In genomic region chr3:106688463-106688862, GRCh38 we compare ENCODE assay signal across 1 cellular context.
TF ChIP-seq lines count a peak whose summit lies in the region.

No MANE protein-coding gene starts in this region.

TF ChIP-seq in HepG2, 621 proteins besides CTCF, POLR2A, EP300 and RAD21 (continued from another document):
- TF ChIP-seq DZIP1 (CRISPR knock-in tag; IDR thresholded peaks at IDR 0.05), result no peak
- TF ChIP-seq ZNF558 (CRISPR knock-in tag; IDR thresholded peaks at IDR 0.05; ENCODE audit: borderline replicate concordance), result no peak
- no peak for TF ChIP-seq ZKSCAN1 (IDR thresholded peaks at IDR 0.05; ENCODE audit: low read length)
- TF ChIP-seq TCF7 (IDR thresholded peaks at IDR 0.05; ENCODE audit: low read depth), result peak; percentile 52
- TF ChIP-seq FOXA3 (CRISPR knock-in tag; IDR thresholded peaks at IDR 0.05), result peak; percentile 39; the same call in 1 of the 2 replicates
- peak; percentile 34; the same call in 1 of the 2 replicates for TF ChIP-seq AHDC1 (CRISPR knock-in tag; IDR thresholded peaks at IDR 0.05; ENCODE audit: borderline replicate concordance)
- no peak for TF ChIP-seq ZNF639 (CRISPR knock-in tag; conservative IDR thresholded peaks at IDR 0.05)
- no peak for TF ChIP-seq MYPOP (CRISPR knock-in tag; IDR thresholded peaks at IDR 0.05)
- peak; percentile 76 for TF ChIP-seq CEBPB (IDR thresholded peaks at IDR 0.05; ENCODE audit: borderline replicate concordance, low read depth, low read length)
- no peak for TF ChIP-seq NRL (CRISPR knock-in tag; IDR thresholded peaks at IDR 0.05; ENCODE audit: borderline replicate concordance)
- TF ChIP-seq BHLHE40 (IDR thresholded peaks at IDR 0.05; ENCODE audit: low read length), result peak; percentile 61
- no peak for TF ChIP-seq ATF1 (CRISPR knock-in tag; IDR thresholded peaks at IDR 0.05)
- peak; percentile 81 for TF ChIP-seq FOSL2 (CRISPR knock-in tag; IDR thresholded peaks at IDR 0.05)
- TF ChIP-seq ARID3A (IDR thresholded peaks at IDR 0.05; ENCODE audit: low read depth, low read length), result peak; percentile 53; the same call in 1 of the 2 replicates
- no peak for TF ChIP-seq ARID5B (CRISPR knock-in tag; IDR thresholded peaks at IDR 0.05)
